8 cellular contexts compared by ENCODE assay signal in genomic region chr6:30555428-30556005, GRCh38. TPM values are rescaled to one million over a fixed set of nuclear protein-coding genes. Genes with fewer than 3 reads are reported as not detected.
DNase-seq lines count a peak whose midpoint lies in the region; ATAC-seq and TF ChIP-seq lines count a peak whose summit lies in the region.

No MANE protein-coding gene starts in this region.

- peaks cover 0 to 1% (median 0%) of the 10 kb centered on the region in 7 donors for H3K9me3 Mint-ChIP-seq in CD14-positive monocyte

- 0 to 6% methylated on average over 8 to 16 of the region's 32 CpGs for WGBS in esophagus squamous epithelium, 2 donors
- 1% methylated on average over 30 to 32 of the region's 32 CpGs for WGBS in aorta, 2 donors

- H3K4me1 Mint-ChIP-seq in CD14-positive monocyte, result peaks cover 19% of the 10 kb centered on the region

- no peak for TF ChIP-seq CTCF in CD14-positive monocyte (IDR thresholded peaks at IDR 0.05)
- TF ChIP-seq CTCF in HFF-Myc (IDR thresholded peaks at IDR 0.05; ENCODE audit: low read depth, low read length, missing control alignments), result no peak
- no peak for TF ChIP-seq CTCF in WERI-Rb-1 (IDR thresholded peaks at IDR 0.05; ENCODE audit: low read depth, low read length)
- TF ChIP-seq CTCF in esophagus squamous epithelium (IDR thresholded peaks at IDR 0.05), result no peak

- H3K27me3 Mint-ChIP-seq in CD14-positive monocyte (ENCODE audit: low read depth in 3 of 3), result peaks cover 0 to 6% (median 4%) of the 10 kb centered on the region in 3 donors

- H3K27ac ChIP-seq in WERI-Rb-1 (peak overlapping the region; percentile 93), esophagus squamous epithelium (peak overlapping the region; percentile 96 to 100 (median 99)), muscle layer of colon (ENCODE audit: low read depth, low read length) (peak overlapping the region; percentile 99), aorta (ENCODE audit: low read depth in 1 of 2, low read length in 2 of 2) (peak overlapping the region; percentile 17 to 75)

- ATAC-seq in aorta (ENCODE audit: low FRiP score) (peak; percentile 27), GM19452 (IDR thresholded peaks at IDR 0.05; ENCODE audit: unreplicated experiment) (no peak)

- peak overlapping the region; percentile 95 for H3K4me3 Mint-ChIP-seq in CD14-positive monocyte

- H3K4me1 ChIP-seq in esophagus squamous epithelium (peaks cover 7 to 33% (median 20%) of the 10 kb centered on the region in 3 donors), muscle layer of colon (ENCODE audit: insufficient read depth, low read length) (peaks cover 20% of the 10 kb centered on the region), aorta (ENCODE audit: control insufficient read depth in 1 of 2, insufficient read depth in 2 of 2, low read length in 2 of 2) (no peaks in the 10 kb centered on the region)

- DNase-seq in CD14-positive monocyte (ENCODE audit: low spot score) (no peak), HFF-Myc (ENCODE audit: extremely low read depth, low read depth) (no peak), WERI-Rb-1 (peak; percentile 49), esophagus squamous epithelium (lab: John Stamatoyannopoulos, UW) (peak; percentile 22), aorta (peak; percentile 71 to 89), NCI-H526 treated with DMSO at 0.1 percent for 48 hours (lab: John Stamatoyannopoulos, UW) (no peak)

- H3K4me3 ChIP-seq in HFF-Myc (replicated peaks; ENCODE audit: low read depth, low read length) (peak overlapping the region; percentile 96), WERI-Rb-1 (ENCODE audit: low read depth, low read length) (peak overlapping the region; percentile 81), esophagus squamous epithelium (peak overlapping the region; percentile 54 to 100 (median 92)), muscle layer of colon (ENCODE audit: low read depth in 1 of 2, low read length in 2 of 2) (peak overlapping the region; percentile 88 to 98), aorta (ENCODE audit: low read length in 2 of 2) (peak overlapping the region; percentile 61 to 69)

- no peak for TF ChIP-seq POLR2A in esophagus squamous epithelium (IDR thresholded peaks at IDR 0.05)

- H3K36me3 ChIP-seq in WERI-Rb-1, result peaks cover 71% of the 10 kb centered on the region
- peaks cover 14 to 42% (median 19%) of the 10 kb centered on the region in 3 donors for H3K36me3 ChIP-seq in esophagus squamous epithelium
- peaks cover 43% of the 10 kb centered on the region for H3K36me3 ChIP-seq in muscle layer of colon (ENCODE audit: insufficient read depth, low read length)
- peaks cover 0 to 2% of the 10 kb centered on the region in 2 donors for H3K36me3 ChIP-seq in aorta (ENCODE audit: control insufficient read depth in 1 of 2, insufficient read depth in 2 of 2, low read length in 1 of 2)

- H3K36me3 Mint-ChIP-seq in CD14-positive monocyte, result peaks cover 44 to 49% of the 10 kb centered on the region in 2 donors

- peak overlapping the region; percentile 95 to 100 (median 99) for H3K27ac Mint-ChIP-seq in CD14-positive monocyte

- intact Hi-C loops in CD14-positive monocyte (cut with micrococcal nuclease) (loop anchor here (2.0 kb wide), 2 partner anchors 15 to 61 kb away; partner anchors contain the start of genes ABCF1 (in 2 of the 2), MRPS18B (in 2 of the 2) and PPP1R10 (in 2 of the 2)), esophagus squamous epithelium (cut with DNase I) (no loop called here), aorta (cut with DNase I) (loop anchor here in 1 of 2 donors (5.0 kb wide), 2 partner anchors 62 to 167 kb away; partner anchors contain the start of genes MRPS18B, PPP1R10 and TUBB)

- H3K9me3 ChIP-seq in WERI-Rb-1 (ENCODE audit: severe bottlenecking) (no peaks in the 10 kb centered on the region), esophagus squamous epithelium (no peaks in the 10 kb centered on the region), muscle layer of colon (ENCODE audit: low read length) (no peaks in the 10 kb centered on the region), aorta (ENCODE audit: control insufficient read depth, low read length) (no peaks in the 10 kb centered on the region)

- H3K27me3 ChIP-seq in WERI-Rb-1 (ENCODE audit: insufficient read depth, low read depth, severe bottlenecking) (no peaks in the 10 kb centered on the region), esophagus squamous epithelium (no peaks in the 10 kb centered on the region), muscle layer of colon (ENCODE audit: control insufficient read depth in 1 of 2, insufficient read depth in 2 of 2, low read length in 2 of 2) (no peaks in the 10 kb centered on the region), aorta (ENCODE audit: control insufficient read depth in 1 of 2, insufficient read depth in 2 of 2, low read length in 1 of 2) (no peaks in the 10 kb centered on the region)

- H3K9ac ChIP-seq in muscle layer of colon (ENCODE audit: low read length), result peak overlapping the region; percentile 92

RNA-seq across cellular contexts. Expression of gene GNL1, which starts 0.8 kb away (rescaled TPM):
- 10 to 100 TPM; 10.3 to 12.9 TPM for polyA plus RNA-seq in CD14-positive monocyte
- total RNA-seq in esophagus squamous epithelium, result 10 to 100 TPM; 12.7 to 37.2 (median 20.5) TPM
- 10 to 100 TPM; 73.7 to 76.9 TPM for total RNA-seq in aorta
- polyA plus RNA-seq in aorta, result 100 to 1,000 TPM in 1 of 2 donors, 10 to 100 TPM in 1; 52.6 to 116 TPM

RNA-seq across cellular contexts. Expression of gene PRR3, which starts 1.6 kb away (rescaled TPM):
- polyA plus RNA-seq in CD14-positive monocyte (1 to 10 TPM; 2.8 to 3.6 TPM), aorta (1 to 10 TPM; 4.1 to 9.5 TPM)
- total RNA-seq in esophagus squamous epithelium (10 to 100 TPM in 1 of 4 donors, 1 to 10 TPM in 3; 3.2 to 11.6 (median 5.8) TPM), aorta (10 to 100 TPM in 1 of 2 donors, 1 to 10 TPM in 1; 7.5 to 11.6 TPM)

RNA-seq across cellular contexts. Expression of gene ABCF1, which starts 15.7 kb away (rescaled TPM):
- polyA plus RNA-seq in CD14-positive monocyte (10 to 100 TPM in 1 of 2 donors, 1 to 10 TPM in 1; 7.5 to 14.6 TPM), aorta (10 to 100 TPM; 20.6 to 22.3 TPM)
- total RNA-seq in esophagus squamous epithelium (10 to 100 TPM; 31.0 to 42.3 (median 36.0) TPM), aorta (10 to 100 TPM; 35.4 to 41.2 TPM)

Comparison
In these comparisons a context has a peak if more than half of its experiments do, and no peak if none do; other contexts are left out.
1. DNase-seq: peak in WERI-Rb-1 (single experiment), esophagus squamous epithelium (single experiment) and aorta (2 of 2); none in CD14-positive monocyte (single experiment), HFF-Myc (single experiment) and NCI-H526 treated with DMSO at 0.1 percent for 48 hours (single experiment).
2. H3K27ac ChIP-seq: peak in every context shown above with its lines; median percentile 99 in esophagus squamous epithelium; 99 in muscle layer of colon; 93 in WERI-Rb-1; 46 in aorta.
3. Peak in every context shown above with its lines, with median percentiles within 50 percentile points of each other: H3K4me3 ChIP-seq.